In the genomic region with DNA sequence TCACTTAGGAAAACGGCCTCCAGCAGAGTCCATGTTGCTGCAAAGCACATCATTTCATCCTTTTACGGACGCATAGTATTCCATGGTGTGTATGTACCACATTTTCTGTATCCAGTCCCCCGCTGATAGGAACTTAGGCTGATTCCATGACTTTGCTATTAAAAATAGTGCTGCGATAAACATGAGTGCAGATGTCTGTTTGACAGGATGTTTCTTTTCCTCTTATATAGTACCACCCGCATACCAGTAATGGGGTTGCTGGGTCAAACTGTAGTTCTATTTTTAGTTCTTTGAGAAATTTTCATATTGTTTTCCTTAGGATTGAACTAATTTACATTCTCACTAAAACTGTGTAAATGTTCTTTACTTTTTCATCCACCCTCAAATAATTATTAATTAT, we compare ENCODE assay signal across 29 cellular contexts. TPM values are rescaled to one million over a fixed set of nuclear protein-coding genes. Genes with fewer than 3 reads are reported as not detected.
"Had no signal": no experiment of that assay in that cellular context is flagged by ENCODE, and none has a peak within 500 bp of the region (broad histone marks: within the 10 kb centered on the region; RNA-seq: fewer than 3 reads in every experiment).

No MANE protein-coding gene starts in this region.

- H3K27ac Mint-ChIP-seq: IgD-negative memory B cell had no signal

- H3K9me3 ChIP-seq: SJCRH30 had no signal

- H3K9ac ChIP-seq: KMS-11 had no signal

- H3K27me3 ChIP-seq: SJCRH30 had no signal

- H3K4me3 Mint-ChIP-seq: IgD-negative memory B cell had no signal

- H3K4me2 ChIP-seq: KMS-11 had no signal

- H3K4me1 ChIP-seq: SJCRH30 had no signal

- DNase-seq: Kasumi-1; MM.1S; NCI-H1048; NCI-H1105; NCI-H1417; NCI-H146; NCI-H1694 treated with DMSO at 0.1 percent for 48 hours; NCI-H1930; NCI-H2081; NCI-H2107; NCI-H2171; NCI-H226; NCI-H446; NCI-H510A; NCI-H524 treated with DMSO at 0.1 percent for 48 hours; NCI-H69; NCI-H774; NK-92 treated with Interleukin-12 subunit alpha and Interleukin-12 subunit beta, amount 100 ng/mL, for 24 hours; PC-3; SHP77 treated with DMSO at 0.1 percent for 48 hours; SJCRH30; SW 1271 had no signal

- FAIRE-seq: HepG2, K562 had no signal

- H3K27me3 Mint-ChIP-seq: IgD-negative memory B cell had no signal

- H3K27ac ChIP-seq: KMS-11, RWPE1, SJCRH30 had no signal

- H3K36me3 Mint-ChIP-seq: IgD-negative memory B cell had no signal

- H3K36me3 ChIP-seq: SJCRH30 had no signal

- H3K4me1 Mint-ChIP-seq: IgD-negative memory B cell had no signal

- H3K4me3 ChIP-seq: K562, SJCRH30 had no signal

- ATAC-seq: HepG2, K562, Panc1, PC-3 had no signal

RNA-seq across cellular contexts. Expression of a gene that starts 50.5 kb away (rescaled TPM):
- total RNA-seq: HepG2, K562, OCI-LY7 had no signal
- polyA plus RNA-seq: HepG2, IgD-negative memory B cell, K562 had no signal
